Comparison of ENCODE assay signal across 24 cellular contexts in the genomic region with DNA sequence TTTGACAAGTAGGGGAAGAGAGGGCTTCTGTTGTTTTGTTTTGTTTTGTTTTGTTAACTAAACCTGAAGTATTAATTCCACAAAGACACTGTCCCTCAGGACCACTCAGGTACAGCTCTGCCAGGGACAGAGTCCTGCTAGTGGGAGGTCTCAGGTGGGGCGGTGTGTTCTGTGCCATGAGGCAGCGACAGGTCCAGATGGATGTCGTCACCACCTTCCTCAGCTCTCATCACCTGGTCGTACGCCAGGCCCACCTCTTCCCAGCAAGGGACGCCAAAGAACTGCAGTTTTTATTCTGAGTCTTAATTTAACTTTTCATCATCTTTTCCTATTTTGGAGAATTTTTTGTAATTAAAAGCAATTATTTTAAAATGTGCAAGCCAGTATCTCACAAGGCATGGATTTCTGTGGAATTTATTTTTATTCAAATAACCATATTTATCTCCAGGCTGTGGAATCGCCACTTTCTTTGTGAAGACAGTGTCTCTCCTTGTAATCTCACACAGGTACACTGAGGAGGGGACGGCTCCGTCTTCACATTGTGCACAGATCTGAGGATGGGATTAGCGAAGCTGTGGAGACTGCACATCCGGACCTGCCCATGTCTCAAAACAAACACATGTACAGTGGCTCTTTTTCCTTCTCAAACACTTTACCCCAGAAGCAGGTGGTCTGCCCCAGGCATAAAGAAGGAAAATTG.
DNase-seq lines count a peak whose midpoint lies in the region; ATAC-seq and TF ChIP-seq lines count a peak whose summit lies in the region.
"Had no signal": no experiment of that assay in that cellular context is flagged by ENCODE, and none has a peak within 500 bp of the region (broad histone marks: within the 10 kb centered on the region; RNA-seq: fewer than 3 reads in every experiment).

No MANE protein-coding gene starts in this region.

- H3K27me3 Mint-ChIP-seq in activated naive CD4-positive, alpha-beta T cell treated with anti-CD3 and anti-CD28 coated beads for 36 hours (ENCODE audit: low read depth): no peaks in the 10 kb centered on the region
- H3K27me3 Mint-ChIP-seq: activated B cell treated with CpG ODN at 0.5 μM for 24 hours, progenitor cell of endocrine pancreas had no signal

- H3K36me3 Mint-ChIP-seq in activated naive CD4-positive, alpha-beta T cell treated with anti-CD3 and anti-CD28 coated beads, Interleukin-2, amount 50 U/mL, for 72 hours: peaks cover 5 to 7% of the 10 kb centered on the region in 2 donors
- H3K36me3 Mint-ChIP-seq in activated naive CD4-positive, alpha-beta T cell treated with anti-CD3 and anti-CD28 coated beads for 36 hours (ENCODE audit: low read depth): peaks cover 3% of the 10 kb centered on the region

- peak overlapping the region; percentile 4 to 41 for H3K27ac Mint-ChIP-seq in activated naive CD4-positive, alpha-beta T cell treated with anti-CD3 and anti-CD28 coated beads, Interleukin-2, amount 50 U/mL, for 72 hours
- no peak overlapping the region for H3K27ac Mint-ChIP-seq in activated naive CD4-positive, alpha-beta T cell treated with anti-CD3 and anti-CD28 coated beads for 36 hours
- H3K27ac Mint-ChIP-seq: activated B cell treated with CpG ODN at 0.5 μM for 24 hours; activated T-cell treated with anti-CD3 and anti-CD28 coated beads, Interleukin-2, amount 50 U/mL, for 24 hours; CD14-positive monocyte; GM23338; progenitor cell of endocrine pancreas had no signal

- no peaks in the 10 kb centered on the region for H3K4me1 ChIP-seq in testis
- H3K4me1 ChIP-seq: upper lobe of left lung had no signal

- no peak for DNase-seq in activated naive CD4-positive, alpha-beta T cell treated with anti-CD3 and anti-CD28 coated beads, Interleukin-2, amount 50 U/mL, for 72 hours (ENCODE audit: low spot score in 2 of 2)
- DNase-seq in activated naive CD4-positive, alpha-beta T cell treated with anti-CD3 and anti-CD28 coated beads for 36 hours: no peak
- DNase-seq in NCI-H69 (lab: John Stamatoyannopoulos, UW) (peak; percentile 90), cerebellar cortex (ENCODE audit: low spot score) (peak; percentile 85), testis (no peak), HK-2 (ENCODE audit: unreplicated experiment) (no peak)
- DNase-seq: activated B cell treated with CpG ODN at 0.5 μM for 24 hours; activated CD8-positive, alpha-beta memory T cell treated with anti-CD3 and anti-CD28 coated beads for 24 hours; activated naive CD4-positive, alpha-beta T cell treated with anti-CD3 and anti-CD28 coated beads, Interleukin-2, amount 50 U/mL, for 16 hours; activated T-cell treated with anti-CD3 and anti-CD28 coated beads, Interleukin-2, amount 50 U/mL, for 24 hours; DMS 273 treated with DMSO at 0.1 percent for 48 hours; hippocampal formation; left colon; mesendoderm; SHP77 treated with DMSO at 0.1 percent for 48 hours; stimulated activated CD4-positive, alpha-beta T cell treated with anti-CD3 and anti-CD28 coated beads, Interleukin-12 subunit alpha, Interleukin-12 subunit beta, amount 100 ng/mL, for 4 hours had no signal

- H3K9me3 Mint-ChIP-seq in activated naive CD4-positive, alpha-beta T cell treated with anti-CD3 and anti-CD28 coated beads, Interleukin-2, amount 50 U/mL, for 72 hours: no peaks in the 10 kb centered on the region
- H3K9me3 Mint-ChIP-seq in activated naive CD4-positive, alpha-beta T cell treated with anti-CD3 and anti-CD28 coated beads for 36 hours: no peaks in the 10 kb centered on the region
- H3K9me3 Mint-ChIP-seq: activated B cell treated with CpG ODN at 0.5 μM for 24 hours; activated T-cell treated with anti-CD3 and anti-CD28 coated beads, Interleukin-2, amount 50 U/mL, for 24 hours; GM23338 had no signal

- no peak for ATAC-seq in activated naive CD4-positive, alpha-beta T cell treated with anti-CD3 and anti-CD28 coated beads, Interleukin-2, amount 50 U/mL, for 72 hours
- no peak for ATAC-seq in HG02970 (IDR thresholded peaks at IDR 0.05; ENCODE audit: low FRiP score, unreplicated experiment)
- ATAC-seq: GM23338, left colon had no signal

- TF ChIP-seq POLR2A in testis (IDR thresholded peaks at IDR 0.05): no peak

- no peaks in the 10 kb centered on the region for H3K27me3 ChIP-seq in testis
- H3K27me3 ChIP-seq: dorsolateral prefrontal cortex, neutrophil, upper lobe of left lung had no signal

- H3K36me3 ChIP-seq in testis (ENCODE audit: low read depth, missing control alignments): no peaks in the 10 kb centered on the region
- H3K36me3 ChIP-seq: neutrophil had no signal

- intact Hi-C loops in activated naive CD4-positive, alpha-beta T cell treated with anti-CD3 and anti-CD28 coated beads for 36 hours (cut with micrococcal nuclease): no loop called here
- intact Hi-C loops in testis (cut with DNase I; ENCODE audit: low total_unique reads): no loop called here

- no peak overlapping the region for H3K4me3 ChIP-seq in testis
- H3K4me3 ChIP-seq: dorsolateral prefrontal cortex, GM23338, upper lobe of left lung had no signal

- CTCF ChIA-PET in activated naive CD4-positive, alpha-beta T cell treated with anti-CD3 and anti-CD28 coated beads for 36 hours (lab: Charles Lee): no interaction called here

- WGBS in testis, 2 donors: 91 to 98% methylated on average over 11 of the region's 11 CpGs

- no peak overlapping the region for H3K4me3 Mint-ChIP-seq in activated naive CD4-positive, alpha-beta T cell treated with anti-CD3 and anti-CD28 coated beads for 36 hours
- H3K4me3 Mint-ChIP-seq: activated B cell treated with CpG ODN at 0.5 μM for 24 hours; activated T-cell treated with anti-CD3 and anti-CD28 coated beads, Interleukin-2, amount 50 U/mL, for 24 hours; CD14-positive monocyte; GM23338 had no signal

- no peaks in the 10 kb centered on the region for H3K9me3 ChIP-seq in testis
- H3K9me3 ChIP-seq: neutrophil, upper lobe of left lung had no signal

- no peak for TF ChIP-seq CTCF in testis (IDR thresholded peaks at IDR 0.05)

- peaks cover 32% of the 10 kb centered on the region for H3K4me1 Mint-ChIP-seq in activated naive CD4-positive, alpha-beta T cell treated with anti-CD3 and anti-CD28 coated beads for 36 hours (ENCODE audit: low read depth)
- H3K4me1 Mint-ChIP-seq: GM23338 had no signal

- H3K27ac ChIP-seq in testis: no peak overlapping the region
- H3K27ac ChIP-seq: dorsolateral prefrontal cortex, HL-60, neutrophil had no signal

Comparison
In these comparisons a context has a peak if more than half of its experiments do, and no peak if none do; other contexts are left out.
1. DNase-seq: peak in NCI-H69 (single experiment) and cerebellar cortex (single experiment); none in activated naive CD4-positive, alpha-beta T cell treated with anti-CD3 and anti-CD28 coated beads, Interleukin-2, amount 50 U/mL, for 72 hours (0 of 2), activated naive CD4-positive, alpha-beta T cell treated with anti-CD3 and anti-CD28 coated beads for 36 hours (single experiment), testis (single experiment) and HK-2 (single experiment).